In the genomic region with DNA sequence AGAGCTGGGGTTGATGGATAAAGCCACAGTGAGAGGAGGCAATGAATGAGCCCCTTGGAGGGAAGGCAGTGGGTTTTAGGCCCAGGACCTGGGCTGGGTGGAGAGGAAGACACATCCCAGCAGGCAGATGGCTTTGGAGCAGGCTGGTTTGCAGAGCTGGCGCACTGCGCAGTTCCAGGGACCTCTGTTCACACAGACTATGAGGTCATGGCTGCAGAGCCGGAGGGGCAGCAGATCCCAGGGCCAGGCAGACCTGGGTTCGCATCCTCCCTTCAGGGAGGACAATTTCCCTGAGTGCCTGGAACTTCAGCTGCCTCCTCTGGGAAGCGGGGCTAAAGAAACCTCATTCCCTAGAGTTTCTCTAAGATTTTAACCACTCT, we compare ENCODE assay signal across 18 cellular contexts. TPM values are rescaled to one million over a fixed set of nuclear protein-coding genes. Genes with fewer than 3 reads are reported as not detected.
DNase-seq lines count a peak whose midpoint lies in the region; ATAC-seq lines count a peak whose summit lies in the region.
"Had no signal": no experiment of that assay in that cellular context is flagged by ENCODE, and none has a peak within 500 bp of the region (broad histone marks: within the 10 kb centered on the region; RNA-seq: fewer than 3 reads in every experiment).

No MANE protein-coding gene starts in this region.

- intact Hi-C loops in activated T-helper 2 cell treated with anti-CD3 and anti-CD28 coated beads, Interferon-gamma antibody, Interleukin-2, Interleukin-4, amounts not matched to agents 10 μg/mL and 5 μg/mL and 100 μg/mL, durations not matched to agents 14 hours and 24 hours and 36 hours (cut with micrococcal nuclease): loop anchor here (10.0 kb wide), 2 partner anchors 194 to 354 kb away; a partner anchor contains a TSS

- no peaks in the 10 kb centered on the region for H3K36me3 Mint-ChIP-seq in activated T-helper 2 cell treated with anti-CD3 and anti-CD28 coated beads, Interferon-gamma antibody, Interleukin-2, Interleukin-4, amounts not matched to agents 10 μg/mL and 5 μg/mL and 100 μg/mL, durations not matched to agents 14 hours and 24 hours and 36 hours (ENCODE audit: low read depth)
- H3K36me3 Mint-ChIP-seq in naive thymus-derived CD8-positive, alpha-beta T cell: no peaks in the 10 kb centered on the region

- H3K4me1 Mint-ChIP-seq in activated T-helper 2 cell treated with anti-CD3 and anti-CD28 coated beads, Interferon-gamma antibody, Interleukin-2, Interleukin-4, amounts not matched to agents 10 μg/mL and 5 μg/mL and 100 μg/mL, durations not matched to agents 14 hours and 24 hours and 36 hours (ENCODE audit: low read depth): peaks cover 15% of the 10 kb centered on the region
- peaks cover 18 to 45% (median 30%) of the 10 kb centered on the region in 4 donors for H3K4me1 Mint-ChIP-seq in naive thymus-derived CD8-positive, alpha-beta T cell

- H3K9me3 ChIP-seq in KOPT-K1 (ENCODE audit: insufficient read depth, low read length, poor library complexity, severe bottlenecking): no peaks in the 10 kb centered on the region
- H3K9me3 ChIP-seq: breast epithelium had no signal

- POLR2A ChIA-PET in naive thymus-derived CD8-positive, alpha-beta T cell (lab: Charles Lee): interaction anchor here (0.7 to 8.7 kb wide), 7 partner anchors 8 to 216 kb away, joined by 3 to 85 read pairs (median 4); a partner anchor contains a TSS

- H3K9me3 Mint-ChIP-seq in activated T-helper 2 cell treated with anti-CD3 and anti-CD28 coated beads, Interferon-gamma antibody, Interleukin-2, Interleukin-4, amounts not matched to agents 10 μg/mL and 5 μg/mL and 100 μg/mL, durations not matched to agents 14 hours and 24 hours and 36 hours: no peaks in the 10 kb centered on the region
- H3K9me3 Mint-ChIP-seq in naive thymus-derived CD8-positive, alpha-beta T cell: no peaks in the 10 kb centered on the region

- no peak overlapping the region for H3K4me3 Mint-ChIP-seq in activated T-helper 2 cell treated with anti-CD3 and anti-CD28 coated beads, Interferon-gamma antibody, Interleukin-2, Interleukin-4, amounts not matched to agents 10 μg/mL and 5 μg/mL and 100 μg/mL, durations not matched to agents 14 hours and 24 hours and 36 hours (ENCODE audit: low read depth)
- peak overlapping the region in 9 of 10 donors; percentile 36 to 85 (median 68) for H3K4me3 Mint-ChIP-seq in naive thymus-derived CD8-positive, alpha-beta T cell

- peaks cover 3% of the 10 kb centered on the region for H3K27me3 Mint-ChIP-seq in activated T-helper 2 cell treated with anti-CD3 and anti-CD28 coated beads, Interferon-gamma antibody, Interleukin-2, Interleukin-4, amounts not matched to agents 10 μg/mL and 5 μg/mL and 100 μg/mL, durations not matched to agents 14 hours and 24 hours and 36 hours (ENCODE audit: low read depth)
- H3K27me3 Mint-ChIP-seq in naive thymus-derived CD8-positive, alpha-beta T cell: no peaks in the 10 kb centered on the region

- H3K27ac Mint-ChIP-seq in activated T-helper 2 cell treated with anti-CD3 and anti-CD28 coated beads, Interferon-gamma antibody, Interleukin-2, Interleukin-4, amounts not matched to agents 10 μg/mL and 5 μg/mL and 100 μg/mL, durations not matched to agents 14 hours and 24 hours and 36 hours: peak overlapping the region; percentile 75
- peak overlapping the region in 8 of 10 donors; percentile 79 to 94 (median 88) for H3K27ac Mint-ChIP-seq in naive thymus-derived CD8-positive, alpha-beta T cell

- no peak for ATAC-seq in naive thymus-derived CD8-positive, alpha-beta T cell
- no peak for ATAC-seq in GM18511 (IDR thresholded peaks at IDR 0.05; ENCODE audit: unreplicated experiment)

- H3K36me3 ChIP-seq in KOPT-K1 (ENCODE audit: insufficient read depth, low read length): no peaks in the 10 kb centered on the region
- H3K36me3 ChIP-seq: breast epithelium had no signal

- DNase-seq in activated CD8-positive, alpha-beta memory T cell treated with anti-CD3 and anti-CD28 coated beads for 24 hours: peak; percentile 62
- DNase-seq in activated CD8-positive, alpha-beta memory T cell treated with anti-CD3 and anti-CD28 coated beads, Interleukin-2, amount 50 U/mL, for 48 hours: no peak
- DNase-seq in activated T-helper 2 cell treated with anti-CD3 and anti-CD28 coated beads, Interferon-gamma antibody, Interleukin-2, Interleukin-4, amounts not matched to agents 10 μg/mL and 5 μg/mL and 100 μg/mL, durations not matched to agents 14 hours and 24 hours and 36 hours (ENCODE audit: low spot score): no peak
- DNase-seq in naive thymus-derived CD8-positive, alpha-beta T cell: no peak
- DNase-seq in epidermal melanocyte (ENCODE audit: insufficient read length, low spot score) (no peak), anterior cingulate cortex (lab: John Stamatoyannopoulos, UW) (no peak)
- DNase-seq: ACHN; activated effector memory CD4-positive, alpha-beta T cell treated with anti-CD3 and anti-CD28 coated beads, Interleukin-2, amount 50 U/mL, for 16 hours; effector CD8-positive, alpha-beta T cell; GM23248; NCI-H1436; NCI-H446 treated with DMSO at 0.1 percent for 48 hours; occipital lobe; stimulated activated naive CD4-positive, alpha-beta T cell treated with Interleukin-2 at 50 U/mL for 16 hours had no signal

- H3K27ac ChIP-seq in KOPT-K1 (ENCODE audit: low read depth, low read length, poor library complexity, severe bottlenecking): peak overlapping the region; percentile 69
- H3K27ac ChIP-seq: breast epithelium, GM23248, PC-9 had no signal

RNA-seq across cellular contexts. Expression of a gene that starts 28.2 kb away (rescaled TPM):
- 82.3 and 86.1 TPM in 2 replicates for total RNA-seq in activated T-helper 2 cell treated with anti-CD3 and anti-CD28 coated beads, Interferon-gamma antibody, Interleukin-2, Interleukin-4, amounts not matched to agents 10 μg/mL and 5 μg/mL and 100 μg/mL, durations not matched to agents 14 hours and 24 hours and 36 hours
- total RNA-seq in naive thymus-derived CD8-positive, alpha-beta T cell: 100 to 1,000 TPM; 234 to 243 TPM
- polyA plus RNA-seq in naive thymus-derived CD8-positive, alpha-beta T cell: 10 to 100 TPM; 47.1 to 71.0 (median 52.5) TPM

RNA-seq across cellular contexts. Expression of a gene that starts 41.6 kb away (rescaled TPM):
- total RNA-seq in activated T-helper 2 cell treated with anti-CD3 and anti-CD28 coated beads, Interferon-gamma antibody, Interleukin-2, Interleukin-4, amounts not matched to agents 10 μg/mL and 5 μg/mL and 100 μg/mL, durations not matched to agents 14 hours and 24 hours and 36 hours: not detected in 2 replicates
- total RNA-seq in naive thymus-derived CD8-positive, alpha-beta T cell: not detected
- not detected for polyA plus RNA-seq in naive thymus-derived CD8-positive, alpha-beta T cell
